Comparison of ENCODE assay signal across 10 cellular contexts in the genomic region with DNA sequence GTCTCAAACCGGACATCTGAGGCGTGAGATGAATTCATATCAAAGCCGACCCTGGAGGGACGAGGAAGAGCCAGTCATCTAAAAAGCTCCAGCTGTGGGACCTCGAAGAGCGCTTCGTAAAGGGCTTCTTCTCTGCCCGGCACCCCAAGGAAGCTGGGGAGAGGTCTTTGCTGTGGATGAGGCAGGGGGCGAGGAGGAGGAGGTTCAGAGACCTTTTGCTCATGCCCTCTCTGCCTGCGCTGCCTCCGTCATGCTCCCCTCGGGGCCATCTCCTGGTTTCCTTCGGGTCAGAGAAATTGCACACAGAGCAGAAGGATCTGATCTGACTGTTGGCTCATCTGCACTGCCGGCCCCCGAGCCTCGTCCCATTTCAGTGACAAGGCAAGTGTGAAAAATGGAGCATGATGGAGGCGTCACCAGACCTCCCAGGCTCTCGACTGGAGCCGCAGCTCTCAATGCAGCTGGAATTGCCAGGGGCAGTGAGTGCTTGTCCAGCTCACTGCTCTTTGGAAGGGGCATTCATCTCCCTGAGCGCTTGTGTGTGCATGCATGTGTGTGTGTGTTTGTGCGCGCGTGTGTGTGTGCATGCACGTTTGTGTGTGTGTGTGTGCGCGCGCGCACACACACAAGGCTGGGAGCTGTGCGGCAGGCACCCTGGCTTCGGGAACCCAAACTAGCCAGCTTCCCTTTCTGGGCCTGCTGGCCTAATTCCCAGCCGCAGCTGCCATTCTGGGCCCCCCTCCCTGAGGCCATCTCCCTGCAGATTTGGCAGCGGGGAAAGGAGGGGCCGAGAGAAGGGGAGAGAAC. TPM values are rescaled to one million over a fixed set of nuclear protein-coding genes. Genes with fewer than 3 reads are reported as not detected.
DNase-seq lines count a peak whose midpoint lies in the region; ATAC-seq and TF ChIP-seq lines count a peak whose summit lies in the region.
"Had no signal": no experiment of that assay in that cellular context is flagged by ENCODE, and none has a peak within 500 bp of the region (broad histone marks: within the 10 kb centered on the region; RNA-seq: fewer than 3 reads in every experiment).

No MANE protein-coding gene starts in this region.

- H3K9me3 Mint-ChIP-seq in activated CD4-positive, alpha-beta T cell treated with anti-CD3 and anti-CD28 coated beads for 36 hours (ENCODE audit: low read depth): no peaks in the 10 kb centered on the region
- H3K9me3 Mint-ChIP-seq: activated T-helper 1 cell treated with anti-CD3 and anti-CD28 coated beads, Interleukin-12 subunit alpha, Interleukin-12 subunit beta, Interleukin-2, Interleukin-4 antibody, amounts not matched to agents 30 ng/mL and 10 ng/mL and 1 ng/mL, durations not matched to agents 14 hours and 24 hours and 36 hours had no signal

- no peak for TF ChIP-seq CTCF in suprapubic skin (IDR thresholded peaks at IDR 0.05)

- peak; percentile 35 for DNase-seq in activated CD4-positive, alpha-beta T cell treated with anti-CD3 and anti-CD28 coated beads for 36 hours
- DNase-seq in activated CD4-positive, alpha-beta T cell treated with anti-CD3 and anti-CD28 coated beads for 1 hour: no peak
- peak in 2 of 3 donors; percentile 81 to 84 for DNase-seq in right cardiac atrium
- no peak for DNase-seq in suprapubic skin (ENCODE audit: low spot score in 2 of 2)
- DNase-seq in cerebellum (ENCODE audit: low spot score): no peak
- DNase-seq in NCI-H1092 treated with DMSO at 0.1 percent for 48 hours (lab: John Stamatoyannopoulos, UW): no peak

- H3K36me3 Mint-ChIP-seq in activated CD4-positive, alpha-beta T cell treated with anti-CD3 and anti-CD28 coated beads for 36 hours (ENCODE audit: low read depth): no peaks in the 10 kb centered on the region

- no peaks in the 10 kb centered on the region for H3K36me3 ChIP-seq in suprapubic skin

- no peaks in the 10 kb centered on the region for H3K27me3 ChIP-seq in right cardiac atrium (ENCODE audit: control insufficient read depth, insufficient read depth)
- H3K27me3 ChIP-seq in suprapubic skin: peaks cover 34% of the 10 kb centered on the region

- no peak overlapping the region for H3K27ac ChIP-seq in right cardiac atrium (ENCODE audit: low read length)
- no peak overlapping the region for H3K27ac ChIP-seq in suprapubic skin

- POLR2A ChIA-PET in activated CD4-positive, alpha-beta T cell treated with anti-CD3 and anti-CD28 coated beads for 36 hours (lab: Charles Lee): interaction anchor here (0.6 to 1.2 kb wide), 3 partner anchors 40 to 68 kb away, joined by 3 to 8 read pairs (median 4); a partner anchor contains a TSS

- CTCF ChIA-PET in activated CD4-positive, alpha-beta T cell treated with anti-CD3 and anti-CD28 coated beads for 36 hours (lab: Charles Lee): interaction anchor here (0.5 to 7.1 kb wide), 56 partner anchors 9 to 1095 kb away, joined by 3 to 123 read pairs (median 4); a partner anchor contains a TSS

- H3K4me1 ChIP-seq in right cardiac atrium (ENCODE audit: control insufficient read depth, insufficient read depth, low read length) (peaks cover 14% of the 10 kb centered on the region), suprapubic skin (peaks cover 15% of the 10 kb centered on the region)

- peaks cover 15% of the 10 kb centered on the region for H3K4me1 Mint-ChIP-seq in activated CD4-positive, alpha-beta T cell treated with anti-CD3 and anti-CD28 coated beads for 36 hours

- ATAC-seq in activated CD4-positive, alpha-beta T cell treated with anti-CD3 and anti-CD28 coated beads for 36 hours: peak; percentile 8
- ATAC-seq in SK-N-SH treated with all-trans-retinoic acid at 6 μM for 48 hours (peak; percentile 4; the same call in 2 of the 3 replicates), right cardiac atrium (peak in 1 of 2 donors; percentile 3), HG02798 (IDR thresholded peaks at IDR 0.05; ENCODE audit: poor library complexity, unreplicated experiment) (no peak)

- 12% methylated on average over 33 of the region's 33 CpGs for WGBS in right cardiac atrium
- 4% methylated on average over 29 of the region's 33 CpGs for WGBS in suprapubic skin

- intact Hi-C loops in activated CD4-positive, alpha-beta T cell treated with anti-CD3 and anti-CD28 coated beads for 36 hours (cut with DNase I, micrococcal nuclease): loop anchor here (1.0 to 10.0 kb wide), 4 partner anchors 37 to 465 kb away; no protein-coding TSS in a partner anchor
- intact Hi-C loops in right cardiac atrium (cut with DNase I): loop anchor here in 3 of 4 donors (5.0 to 10.0 kb wide), 5 partner anchors 55 to 325 kb away; a partner anchor contains a TSS

- H3K4me3 ChIP-seq in right cardiac atrium (ENCODE audit: low read length) (peak overlapping the region; percentile 59), suprapubic skin (peak overlapping the region; percentile 28)
- H3K4me3 ChIP-seq: mucosa of descending colon had no signal

- H3K9me3 ChIP-seq in right cardiac atrium (ENCODE audit: control insufficient read depth, low read length): no peaks in the 10 kb centered on the region
- no peaks in the 10 kb centered on the region for H3K9me3 ChIP-seq in suprapubic skin
- H3K9me3 ChIP-seq: mucosa of descending colon had no signal

- TF ChIP-seq EP300 in suprapubic skin (IDR thresholded peaks at IDR 0.05): no peak

- H3K27ac Mint-ChIP-seq in activated CD4-positive, alpha-beta T cell treated with anti-CD3 and anti-CD28 coated beads for 36 hours: no peak overlapping the region
- H3K27ac Mint-ChIP-seq: activated T-helper 1 cell treated with anti-CD3 and anti-CD28 coated beads, Interleukin-12 subunit alpha, Interleukin-12 subunit beta, Interleukin-2, Interleukin-4 antibody, amounts not matched to agents 30 ng/mL and 10 ng/mL and 1 ng/mL, durations not matched to agents 14 hours and 24 hours and 36 hours had no signal

- H3K27me3 Mint-ChIP-seq in activated CD4-positive, alpha-beta T cell treated with anti-CD3 and anti-CD28 coated beads for 36 hours: peaks cover 48% of the 10 kb centered on the region

- no peak for TF ChIP-seq POLR2A in suprapubic skin (IDR thresholded peaks at IDR 0.05)

- peak overlapping the region; percentile 37 for H3K4me3 Mint-ChIP-seq in activated CD4-positive, alpha-beta T cell treated with anti-CD3 and anti-CD28 coated beads for 36 hours
- H3K4me3 Mint-ChIP-seq: activated T-helper 1 cell treated with anti-CD3 and anti-CD28 coated beads, Interleukin-12 subunit alpha, Interleukin-12 subunit beta, Interleukin-2, Interleukin-4 antibody, amounts not matched to agents 30 ng/mL and 10 ng/mL and 1 ng/mL, durations not matched to agents 14 hours and 24 hours and 36 hours had no signal

TF ChIP-seq in SK-N-SH treated with all-trans-retinoic acid at 6 μM for 48 hours, 23 proteins besides CTCF, POLR2A, EP300 and RAD21:
- TF ChIP-seq ZNF70 (CRISPR knock-in tag; IDR thresholded peaks at IDR 0.05) (no peak; the same call in 1 of the 2 replicates), PPARA (CRISPR knock-in tag; IDR thresholded peaks at IDR 0.05; ENCODE audit: borderline replicate concordance) (no peak), ZC3H10 (CRISPR knock-in tag; IDR thresholded peaks at IDR 0.05) (no peak), ZNF565 (CRISPR knock-in tag; conservative IDR thresholded peaks at IDR 0.05; ENCODE audit: low read depth) (no peak)
TF ChIP-seq in SK-N-SH treated with all-trans-retinoic acid at 6 μM for 48 hours: peak in this region for 0.

RNA-seq across cellular contexts. Expression of a gene that starts 9.2 kb away (rescaled TPM):
- total RNA-seq in activated CD4-positive, alpha-beta T cell treated with anti-CD3 and anti-CD28 coated beads for 36 hours: under 1 TPM; 0.73 to 0.90 TPM
- total RNA-seq in right cardiac atrium (1 to 10 TPM in 3 of 4 donors, under 1 TPM in 1; 0.89 to 4.0 (median 2.0) TPM), suprapubic skin (under 1 TPM in 3 of 4 donors, not detected in 1; 0.19 to 0.56 (median 0.47) TPM), cerebellum (3.3 TPM)
- 3.0 TPM for polyA plus RNA-seq in right cardiac atrium
- total RNA-seq: activated T-helper 1 cell treated with anti-CD3 and anti-CD28 coated beads, Interleukin-12 subunit alpha, Interleukin-12 subunit beta, Interleukin-2, Interleukin-4 antibody, amounts not matched to agents 30 ng/mL and 10 ng/mL and 1 ng/mL, durations not matched to agents 14 hours and 24 hours and 36 hours had no signal

RNA-seq across cellular contexts. Expression of a gene that starts 37.3 kb away (rescaled TPM):
- 10 to 100 TPM; 70.6 to 89.5 TPM for total RNA-seq in activated CD4-positive, alpha-beta T cell treated with anti-CD3 and anti-CD28 coated beads for 36 hours
- 100 to 1,000 TPM; 157 to 257 (median 193) TPM for total RNA-seq in right cardiac atrium
- polyA plus RNA-seq in right cardiac atrium: 93.6 TPM
- total RNA-seq in suprapubic skin: 10 to 100 TPM; 34.8 to 72.6 (median 60.4) TPM
- 46.8 TPM for total RNA-seq in cerebellum

Comparison
In these comparisons a context has a peak if more than half of its experiments do, and no peak if none do; other contexts are left out.
1. DNase-seq: peak in activated CD4-positive, alpha-beta T cell treated with anti-CD3 and anti-CD28 coated beads for 36 hours (single experiment) and right cardiac atrium (2 of 3); none in activated CD4-positive, alpha-beta T cell treated with anti-CD3 and anti-CD28 coated beads for 1 hour (single experiment), suprapubic skin (0 of 2), cerebellum (single experiment) and NCI-H1092 treated with DMSO at 0.1 percent for 48 hours (single experiment).